In genomic region chr1:156958247-156958714, GRCh38 we compare ENCODE assay signal across 1 cellular context.
TF ChIP-seq lines count a peak whose summit lies in the region.

No MANE protein-coding gene starts in this region.

TF ChIP-seq in K562, 482 proteins besides CTCF, POLR2A, EP300 and RAD21 (continued from another document and continues in another):
- TF ChIP-seq RREB1 (CRISPR knock-in tag; IDR thresholded peaks at IDR 0.05) (0 out of 2 replicates have a peak, but pooled peaks have one; percentile 44), SETDB1 (IDR thresholded peaks at IDR 0.05; ENCODE audit: low read length) (no peak), NKRF (IDR thresholded peaks at IDR 0.05; ENCODE audit: borderline replicate concordance) (no peak), CBX8 (IDR thresholded peaks at IDR 0.05; ENCODE audit: borderline replicate concordance, extremely low read depth, low read depth, low read length, poor library complexity, severe bottlenecking) (no peak), ARHGAP35 (IDR thresholded peaks at IDR 0.05; ENCODE audit: partially characterized antibody) (no peak), RFX1 (IDR thresholded peaks at IDR 0.05) (no peak), NR4A1 (CRISPR knock-in tag; IDR thresholded peaks at IDR 0.05) (0 out of 2 replicates have a peak, but pooled peaks have one; percentile 28), NR4A1 (tag; IDR thresholded peaks at IDR 0.05) (peak; percentile 69; the same call in 1 of the 2 replicates), ELF1 (tag; IDR thresholded peaks at IDR 0.05) (0 out of 2 replicates have a peak, but pooled peaks have one; percentile 12), MBD1 (CRISPR knock-in tag; IDR thresholded peaks at IDR 0.05) (no peak), HLTF (IDR thresholded peaks at IDR 0.05) (peak; percentile 24; the same call in 1 of the 2 replicates), ETS1 (conservative IDR thresholded peaks at IDR 0.05; ENCODE audit: control insufficient read depth, low read depth, low read length) (peak; percentile 72; the same call in 1 of the 2 replicates), NBN (IDR thresholded peaks at IDR 0.05; ENCODE audit: low read depth) (peak; percentile 96), TBP (optimal IDR thresholded peaks at IDR 0.05; ENCODE audit: low read depth, low read length) (peak; percentile 27), ZNF165 (CRISPR knock-in tag; IDR thresholded peaks at IDR 0.05; ENCODE audit: borderline replicate concordance) (no peak), CXXC5 (CRISPR knock-in tag; IDR thresholded peaks at IDR 0.05) (peak; percentile 88), NFE2 (IDR thresholded peaks at IDR 0.05; ENCODE audit: low read depth) (peak; percentile 46; the same call in 1 of the 2 replicates), PCBP1 (IDR thresholded peaks at IDR 0.05; ENCODE audit: low read depth, low read length, poor library complexity, severe bottlenecking) (no peak), MAZ (CRISPR knock-in tag; conservative IDR thresholded peaks at IDR 0.05 in 1 of 2, IDR thresholded peaks at IDR 0.05 in 1 of 2) (peak; percentile 78 to 82; a peak in 3 of 4 replicates), BDP1 (IDR thresholded peaks at IDR 0.05; ENCODE audit: insufficient read depth, insufficient read length) (no peak), SP1 (CRISPR knock-in tag; IDR thresholded peaks at IDR 0.05) (peak; percentile 52), ZNF24 (IDR thresholded peaks at IDR 0.05) (peak; percentile 36; the same call in 1 of the 2 replicates), MNT (conservative IDR thresholded peaks at IDR 0.05) (peak; percentile 23 to 58; a peak in 3 of 4 replicates), ZBTB40 (IDR thresholded peaks at IDR 0.05) (0 out of 2 replicates have a peak, but pooled peaks have one; percentile 9), ZBTB40 (CRISPR knock-in tag; IDR thresholded peaks at IDR 0.05) (no peak), JUN (IDR thresholded peaks at IDR 0.05; ENCODE audit: borderline replicate concordance, low read depth, low read length) (peak; percentile 37; the same call in 1 of the 2 replicates), JUN (CRISPR knock-in tag; IDR thresholded peaks at IDR 0.05; ENCODE audit: borderline replicate concordance) (no peak), TOE1 (IDR thresholded peaks at IDR 0.05; ENCODE audit: borderline replicate concordance) (peak; percentile 71; the same call in 1 of the 2 replicates), TOE1 (CRISPR knock-in tag; IDR thresholded peaks at IDR 0.05; ENCODE audit: borderline replicate concordance, low read depth) (no peak)
- TF ChIP-seq, protein P1, sequence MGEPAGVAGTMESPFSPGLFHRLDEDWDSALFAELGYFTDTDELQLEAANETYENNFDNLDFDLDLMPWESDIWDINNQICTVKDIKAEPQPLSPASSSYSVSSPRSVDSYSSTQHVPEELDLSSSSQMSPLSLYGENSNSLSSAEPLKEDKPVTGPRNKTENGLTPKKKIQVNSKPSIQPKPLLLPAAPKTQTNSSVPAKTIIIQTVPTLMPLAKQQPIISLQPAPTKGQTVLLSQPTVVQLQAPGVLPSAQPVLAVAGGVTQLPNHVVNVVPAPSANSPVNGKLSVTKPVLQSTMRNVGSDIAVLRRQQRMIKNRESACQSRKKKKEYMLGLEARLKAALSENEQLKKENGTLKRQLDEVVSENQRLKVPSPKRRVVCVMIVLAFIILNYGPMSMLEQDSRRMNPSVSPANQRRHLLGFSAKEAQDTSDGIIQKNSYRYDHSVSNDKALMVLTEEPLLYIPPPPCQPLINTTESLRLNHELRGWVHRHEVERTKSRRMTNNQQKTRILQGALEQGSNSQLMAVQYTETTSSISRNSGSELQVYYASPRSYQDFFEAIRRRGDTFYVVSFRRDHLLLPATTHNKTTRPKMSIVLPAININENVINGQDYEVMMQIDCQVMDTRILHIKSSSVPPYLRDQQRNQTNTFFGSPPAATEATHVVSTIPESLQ (CRISPR knock-in tag; IDR thresholded peaks at IDR 0.05), result no peak
